Comparison of ENCODE assay signal across 8 cellular contexts in genomic region chr13:44331912-44332840, GRCh38. TPM values are rescaled to one million over a fixed set of nuclear protein-coding genes. Genes with fewer than 3 reads are reported as not detected.
A peak's percentile ranks its signal among the peaks of the same experiment; 100 is the strongest.
DNase-seq lines count a peak whose midpoint lies in the region; ATAC-seq and TF ChIP-seq lines count a peak whose summit lies in the region.

No MANE protein-coding gene starts in this region.

- no peak for ATAC-seq in HG02571 (IDR thresholded peaks at IDR 0.05; ENCODE audit: unreplicated experiment)
- no peak for ATAC-seq in GM21515 (IDR thresholded peaks at IDR 0.05; ENCODE audit: unreplicated experiment)
- no peak for ATAC-seq in esophagus mucosa

- no peak overlapping the region for H3K27ac Mint-ChIP-seq in endodermal cell

- H3K27ac ChIP-seq in endodermal cell (ENCODE audit: low read depth, low read length), result no peak overlapping the region

- H3K9me3 Mint-ChIP-seq in endodermal cell, result peaks cover 17% of the 10 kb centered on the region

- peaks cover 15% of the 10 kb centered on the region for H3K27me3 Mint-ChIP-seq in endodermal cell (ENCODE audit: insufficient read depth)

- no peak for TF ChIP-seq CTCF in endodermal cell (conservative IDR thresholded peaks at IDR 0.05)

- DNase-seq in AG08395 (ENCODE audit: low spot score), result peak; percentile 62
- peak; percentile 25 for DNase-seq in NCI-H146 treated with DMSO at 0.1 percent for 48 hours (lab: John Stamatoyannopoulos, UW; ENCODE audit: unreplicated experiment)
- peak; percentile 86 for DNase-seq in brain pericyte (ENCODE audit: low read depth, low spot score)
- peak; percentile 59 for DNase-seq in mucosa of gallbladder (ENCODE audit: low spot score)
- DNase-seq in endodermal cell, result no peak

- peaks cover 45% of the 10 kb centered on the region for H3K4me1 Mint-ChIP-seq in endodermal cell

- H3K4me3 ChIP-seq in endodermal cell (ENCODE audit: low read length), result no peak overlapping the region

- H3K36me3 ChIP-seq in endodermal cell (ENCODE audit: control insufficient read depth, insufficient read depth, low read length), result no peaks in the 10 kb centered on the region

- H3K9me3 ChIP-seq in endodermal cell (ENCODE audit: control insufficient read depth, low read length), result no peaks in the 10 kb centered on the region

- peaks cover 29% of the 10 kb centered on the region for H3K4me1 ChIP-seq in endodermal cell (ENCODE audit: control insufficient read depth, insufficient read depth, low read length)

- no peaks in the 10 kb centered on the region for H3K27me3 ChIP-seq in endodermal cell (ENCODE audit: control insufficient read depth, insufficient read depth, low read length, poor library complexity, severe bottlenecking)

- H3K9ac ChIP-seq in endodermal cell (ENCODE audit: extremely low read depth, low read length, poor library complexity, severe bottlenecking), result no peak overlapping the region

- H3K4me3 Mint-ChIP-seq in endodermal cell, result no peak overlapping the region

- H3K36me3 Mint-ChIP-seq in endodermal cell (ENCODE audit: low read depth), result no peaks in the 10 kb centered on the region

- 47 to 66% methylated on average over 4 to 7 of the region's 7 CpGs for WGBS in endodermal cell (ENCODE audit: insufficient coverage in 1 of 2, insufficient read length in 1 of 2), 2 experiments

RNA-seq across cellular contexts. Expression of gene SERP2, which starts 41.4 kb away (rescaled TPM):
- total RNA-seq in mucosa of gallbladder (3.7 TPM), endodermal cell (1 to 10 TPM; 2.9 to 3.5 TPM), esophagus mucosa (1.2 TPM)
- polyA plus RNA-seq in endodermal cell (2013, experiment 1 of 2), result 7.0 TPM
- polyA plus RNA-seq in endodermal cell (2013, experiment 2 of 2), result 5.7 TPM
